In genomic region chr11:125627236-125627910, GRCh38 we compare ENCODE assay signal across 1 cellular context.
TF ChIP-seq lines count a peak whose summit lies in the region.

No MANE protein-coding gene starts in this region.

TF ChIP-seq in WTC11, 78 proteins besides CTCF, POLR2A, EP300 and RAD21 (continued from another document):
- no peak for TF ChIP-seq ERG (CRISPR knock-in tag; IDR thresholded peaks at IDR 0.05)
- no peak for TF ChIP-seq IRF1 (CRISPR knock-in tag; IDR thresholded peaks at IDR 0.05)
- no peak for TF ChIP-seq MXD4 (CRISPR knock-in tag; IDR thresholded peaks at IDR 0.05; ENCODE audit: borderline replicate concordance)
- no peak for TF ChIP-seq ZNF232 (CRISPR knock-in tag; IDR thresholded peaks at IDR 0.05)
- TF ChIP-seq NR2C2 (CRISPR knock-in tag; IDR thresholded peaks at IDR 0.05), result no peak
- TF ChIP-seq NFYB (CRISPR knock-in tag; conservative IDR thresholded peaks at IDR 0.05; ENCODE audit: low read depth), result no peak
- TF ChIP-seq ARID4B (CRISPR knock-in tag; IDR thresholded peaks at IDR 0.05; ENCODE audit: borderline replicate concordance), result no peak
- TF ChIP-seq FOXP4 (CRISPR knock-in tag; IDR thresholded peaks at IDR 0.05), result no peak
- TF ChIP-seq CDX4 (CRISPR knock-in tag; IDR thresholded peaks at IDR 0.05; ENCODE audit: borderline replicate concordance), result no peak
- no peak for TF ChIP-seq CREB1 (CRISPR knock-in tag; IDR thresholded peaks at IDR 0.05)
- no peak for TF ChIP-seq ZNF671 (CRISPR knock-in tag; IDR thresholded peaks at IDR 0.05)
